Comparison of ENCODE assay signal across 1 cellular context in the genomic region with DNA sequence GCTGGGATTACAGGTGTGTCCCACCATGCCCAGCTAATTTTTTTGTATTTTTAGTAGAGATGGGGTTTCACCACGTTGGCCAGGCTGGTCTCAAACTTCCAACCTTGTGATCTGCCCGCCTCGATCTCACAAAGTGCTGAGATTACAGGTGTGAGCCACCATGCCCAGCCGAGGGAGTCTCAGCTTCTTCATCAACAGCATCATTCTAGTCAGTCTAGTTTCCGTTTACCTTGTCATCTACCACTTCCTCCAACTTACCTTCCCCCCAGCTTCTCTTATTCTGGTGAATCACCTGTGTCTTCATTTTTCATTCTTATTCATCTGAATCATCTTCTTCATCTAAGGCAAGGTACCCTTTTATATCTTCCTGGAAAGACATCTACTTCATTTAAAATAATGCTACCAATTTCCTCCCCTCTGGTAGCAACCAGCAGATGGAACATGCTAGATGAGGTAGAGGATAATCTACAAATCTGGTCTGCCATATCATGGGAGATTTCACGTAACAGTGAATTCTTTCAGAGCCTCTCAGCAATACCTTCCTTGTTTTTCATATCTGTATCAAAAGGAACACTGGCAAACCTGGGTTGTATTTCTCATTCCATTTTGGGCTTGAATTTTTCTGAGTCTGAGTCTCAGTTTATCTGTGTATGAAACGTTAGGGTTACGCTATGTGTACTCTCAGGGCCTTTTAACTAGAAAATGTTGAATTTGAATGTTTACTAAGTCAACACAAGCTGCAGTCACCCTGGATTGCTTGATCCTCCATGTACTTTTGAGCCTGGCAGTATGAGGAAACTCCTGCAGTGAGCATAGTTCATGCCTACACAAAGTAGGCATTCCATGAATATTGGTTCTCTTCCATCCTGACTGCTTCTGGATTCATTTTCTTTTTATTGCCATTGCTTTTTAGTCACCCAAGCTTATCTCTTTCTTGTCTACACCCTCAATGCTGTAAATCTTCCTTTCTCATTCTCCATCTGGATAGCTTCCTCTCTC.
TF ChIP-seq lines count a peak whose summit lies in the region.

No MANE protein-coding gene starts in this region.

TF ChIP-seq in HepG2, 621 proteins besides CTCF, POLR2A, EP300 and RAD21 (continued from another document and continues in another):
- TF ChIP-seq, protein P1, sequence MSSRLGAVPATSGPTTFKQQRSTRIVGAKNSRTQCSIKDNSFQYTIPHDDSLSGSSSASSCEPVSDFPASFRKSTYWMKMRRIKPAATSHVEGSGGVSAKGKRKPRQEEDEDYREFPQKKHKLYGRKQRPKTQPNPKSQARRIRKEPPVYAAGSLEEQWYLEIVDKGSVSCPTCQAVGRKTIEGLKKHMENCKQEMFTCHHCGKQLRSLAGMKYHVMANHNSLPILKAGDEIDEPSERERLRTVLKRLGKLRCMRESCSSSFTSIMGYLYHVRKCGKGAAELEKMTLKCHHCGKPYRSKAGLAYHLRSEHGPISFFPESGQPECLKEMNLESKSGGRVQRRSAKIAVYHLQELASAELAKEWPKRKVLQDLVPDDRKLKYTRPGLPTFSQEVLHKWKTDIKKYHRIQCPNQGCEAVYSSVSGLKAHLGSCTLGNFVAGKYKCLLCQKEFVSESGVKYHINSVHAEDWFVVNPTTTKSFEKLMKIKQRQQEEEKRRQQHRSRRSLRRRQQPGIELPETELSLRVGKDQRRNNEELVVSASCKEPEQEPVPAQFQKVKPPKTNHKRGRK (CRISPR knock-in tag; IDR thresholded peaks at IDR 0.05) = no peak
- TF ChIP-seq ZNF251 (CRISPR knock-in tag; IDR thresholded peaks at IDR 0.05) (no peak), ZSCAN5A (CRISPR knock-in tag; IDR thresholded peaks at IDR 0.05; ENCODE audit: borderline replicate concordance) (no peak), ZNF615 (CRISPR knock-in tag; IDR thresholded peaks at IDR 0.05; ENCODE audit: borderline replicate concordance) (no peak), ZNF788 (CRISPR knock-in tag; IDR thresholded peaks at IDR 0.05; ENCODE audit: borderline replicate concordance) (no peak), ZNF432 (CRISPR knock-in tag; IDR thresholded peaks at IDR 0.05; ENCODE audit: borderline replicate concordance) (no peak), ZNF431 (CRISPR knock-in tag; IDR thresholded peaks at IDR 0.05; ENCODE audit: borderline replicate concordance, low read depth) (no peak; the same call in 1 of the 2 replicates), GLI4 (CRISPR knock-in tag; IDR thresholded peaks at IDR 0.05; ENCODE audit: borderline replicate concordance) (no peak), MIXL1 (CRISPR knock-in tag; IDR thresholded peaks at IDR 0.05) (peak; percentile 71), SAP130 (CRISPR knock-in tag; IDR thresholded peaks at IDR 0.05; ENCODE audit: low read depth) (peak; percentile 92), ZBTB3 (CRISPR knock-in tag; IDR thresholded peaks at IDR 0.05; ENCODE audit: borderline replicate concordance, low read depth) (no peak), GLMP (CRISPR knock-in tag; IDR thresholded peaks at IDR 0.05; ENCODE audit: borderline replicate concordance) (no peak), ZNF207 (IDR thresholded peaks at IDR 0.05; ENCODE audit: borderline replicate concordance) (no peak), ZNF17 (CRISPR knock-in tag; IDR thresholded peaks at IDR 0.05) (no peak), SMYD3 (CRISPR knock-in tag; IDR thresholded peaks at IDR 0.05) (peak; percentile 44; the same call in 1 of the 2 replicates), POLR2AphosphoS5 (IDR thresholded peaks at IDR 0.05; ENCODE audit: low read depth, low read length) (no peak), FOXK2 (IDR thresholded peaks at IDR 0.05) (no peak), ZNF256 (CRISPR knock-in tag; conservative IDR thresholded peaks at IDR 0.05) (no peak), ZNF34 (CRISPR knock-in tag; IDR thresholded peaks at IDR 0.05; ENCODE audit: borderline replicate concordance) (no peak), HNF4A (CRISPR knock-in tag; IDR thresholded peaks at IDR 0.05) (peak; percentile 99), CHD4 (IDR thresholded peaks at IDR 0.05; ENCODE audit: borderline replicate concordance, low read length) (no peak), MTA1 (CRISPR knock-in tag; IDR thresholded peaks at IDR 0.05; ENCODE audit: borderline replicate concordance) (no peak), ZNF24 (IDR thresholded peaks at IDR 0.05) (no peak), ZNF879 (CRISPR knock-in tag; IDR thresholded peaks at IDR 0.05) (no peak), ZBTB7A (CRISPR knock-in tag; IDR thresholded peaks at IDR 0.05) (no peak), NBN (conservative IDR thresholded peaks at IDR 0.05) (no peak), ZNF737 (CRISPR knock-in tag; IDR thresholded peaks at IDR 0.05; ENCODE audit: borderline replicate concordance) (no peak), ARNT (IDR thresholded peaks at IDR 0.05) (no peak), HOXA7 (CRISPR knock-in tag; IDR thresholded peaks at IDR 0.05) (no peak), ZNF629 (CRISPR knock-in tag; conservative IDR thresholded peaks at IDR 0.05) (peak; percentile 33; the same call in 1 of the 2 replicates), ZMYM2 (CRISPR knock-in tag; IDR thresholded peaks at IDR 0.05) (no peak), ZNF350 (CRISPR knock-in tag; IDR thresholded peaks at IDR 0.05; ENCODE audit: borderline replicate concordance, low read depth) (no peak), ARID4A (CRISPR knock-in tag; IDR thresholded peaks at IDR 0.05; ENCODE audit: borderline replicate concordance) (peak; percentile 32; the same call in 1 of the 2 replicates), ZKSCAN1 (IDR thresholded peaks at IDR 0.05; ENCODE audit: low read length) (no peak), SCMH1 (CRISPR knock-in tag; IDR thresholded peaks at IDR 0.05; ENCODE audit: borderline replicate concordance) (no peak), ZNF570 (CRISPR knock-in tag; IDR thresholded peaks at IDR 0.05; ENCODE audit: borderline replicate concordance) (no peak), MEIS1 (CRISPR knock-in tag; IDR thresholded peaks at IDR 0.05; ENCODE audit: borderline replicate concordance) (no peak), MAFG (CRISPR knock-in tag; IDR thresholded peaks at IDR 0.05) (no peak)
- TF ChIP-seq, protein P2, sequence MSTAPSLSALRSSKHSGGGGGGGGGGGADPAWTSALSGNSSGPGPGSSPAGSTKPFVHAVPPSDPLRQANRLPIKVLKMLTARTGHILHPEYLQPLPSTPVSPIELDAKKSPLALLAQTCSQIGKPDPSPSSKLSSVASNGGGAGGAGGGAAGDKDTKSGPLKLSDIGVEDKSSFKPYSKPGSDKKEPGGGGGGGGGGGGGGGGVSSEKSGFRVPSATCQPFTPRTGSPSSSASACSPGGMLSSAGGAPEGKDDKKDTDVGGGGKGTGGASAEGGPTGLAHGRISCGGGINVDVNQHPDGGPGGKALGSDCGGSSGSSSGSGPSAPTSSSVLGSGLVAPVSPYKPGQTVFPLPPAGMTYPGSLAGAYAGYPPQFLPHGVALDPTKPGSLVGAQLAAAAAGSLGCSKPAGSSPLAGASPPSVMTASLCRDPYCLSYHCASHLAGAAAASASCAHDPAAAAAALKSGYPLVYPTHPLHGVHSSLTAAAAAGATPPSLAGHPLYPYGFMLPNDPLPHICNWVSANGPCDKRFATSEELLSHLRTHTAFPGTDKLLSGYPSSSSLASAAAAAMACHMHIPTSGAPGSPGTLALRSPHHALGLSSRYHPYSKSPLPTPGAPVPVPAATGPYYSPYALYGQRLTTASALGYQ (CRISPR knock-in tag; IDR thresholded peaks at IDR 0.05) = peak; percentile 93
- TF ChIP-seq, protein P3, sequence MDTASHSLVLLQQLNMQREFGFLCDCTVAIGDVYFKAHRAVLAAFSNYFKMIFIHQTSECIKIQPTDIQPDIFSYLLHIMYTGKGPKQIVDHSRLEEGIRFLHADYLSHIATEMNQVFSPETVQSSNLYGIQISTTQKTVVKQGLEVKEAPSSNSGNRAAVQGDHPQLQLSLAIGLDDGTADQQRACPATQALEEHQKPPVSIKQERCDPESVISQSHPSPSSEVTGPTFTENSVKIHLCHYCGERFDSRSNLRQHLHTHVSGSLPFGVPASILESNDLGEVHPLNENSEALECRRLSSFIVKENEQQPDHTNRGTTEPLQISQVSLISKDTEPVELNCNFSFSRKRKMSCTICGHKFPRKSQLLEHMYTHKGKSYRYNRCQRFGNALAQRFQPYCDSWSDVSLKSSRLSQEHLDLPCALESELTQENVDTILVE (CRISPR knock-in tag; IDR thresholded peaks at IDR 0.05) = peak; percentile 65; the same call in 1 of the 2 replicates
- TF ChIP-seq, protein P4, sequence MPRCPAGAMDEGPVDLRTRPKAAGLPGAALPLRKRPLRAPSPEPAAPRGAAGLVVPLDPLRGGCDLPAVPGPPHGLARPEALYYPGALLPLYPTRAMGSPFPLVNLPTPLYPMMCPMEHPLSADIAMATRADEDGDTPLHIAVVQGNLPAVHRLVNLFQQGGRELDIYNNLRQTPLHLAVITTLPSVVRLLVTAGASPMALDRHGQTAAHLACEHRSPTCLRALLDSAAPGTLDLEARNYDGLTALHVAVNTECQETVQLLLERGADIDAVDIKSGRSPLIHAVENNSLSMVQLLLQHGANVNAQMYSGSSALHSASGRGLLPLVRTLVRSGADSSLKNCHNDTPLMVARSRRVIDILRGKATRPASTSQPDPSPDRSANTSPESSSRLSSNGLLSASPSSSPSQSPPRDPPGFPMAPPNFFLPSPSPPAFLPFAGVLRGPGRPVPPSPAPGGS (CRISPR knock-in tag; IDR thresholded peaks at IDR 0.05) = no peak
- TF ChIP-seq, protein P5, sequence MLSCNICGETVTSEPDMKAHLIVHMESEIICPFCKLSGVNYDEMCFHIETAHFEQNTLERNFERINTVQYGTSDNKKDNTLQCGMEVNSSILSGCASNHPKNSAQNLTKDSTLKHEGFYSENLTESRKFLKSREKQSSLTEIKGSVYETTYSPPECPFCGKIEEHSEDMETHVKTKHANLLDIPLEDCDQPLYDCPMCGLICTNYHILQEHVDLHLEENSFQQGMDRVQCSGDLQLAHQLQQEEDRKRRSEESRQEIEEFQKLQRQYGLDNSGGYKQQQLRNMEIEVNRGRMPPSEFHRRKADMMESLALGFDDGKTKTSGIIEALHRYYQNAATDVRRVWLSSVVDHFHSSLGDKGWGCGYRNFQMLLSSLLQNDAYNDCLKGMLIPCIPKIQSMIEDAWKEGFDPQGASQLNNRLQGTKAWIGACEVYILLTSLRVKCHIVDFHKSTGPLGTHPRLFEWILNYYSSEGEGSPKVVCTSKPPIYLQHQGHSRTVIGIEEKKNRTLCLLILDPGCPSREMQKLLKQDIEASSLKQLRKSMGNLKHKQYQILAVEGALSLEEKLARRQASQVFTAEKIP (CRISPR knock-in tag; IDR thresholded peaks at IDR 0.05; ENCODE audit: borderline replicate concordance) = no peak
- TF ChIP-seq, protein P6, sequence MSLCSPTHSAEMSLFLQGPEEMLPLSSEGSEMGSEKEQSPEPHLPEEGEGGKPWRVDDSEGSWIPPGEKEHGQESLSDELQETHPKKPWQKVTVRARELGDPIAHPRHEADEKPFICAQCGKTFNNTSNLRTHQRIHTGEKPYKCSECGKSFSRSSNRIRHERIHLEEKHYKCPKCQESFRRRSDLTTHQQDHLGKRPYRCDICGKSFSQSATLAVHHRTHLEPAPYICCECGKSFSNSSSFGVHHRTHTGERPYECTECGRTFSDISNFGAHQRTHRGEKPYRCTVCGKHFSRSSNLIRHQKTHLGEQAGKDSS (CRISPR knock-in tag; IDR thresholded peaks at IDR 0.05; ENCODE audit: borderline replicate concordance, low read depth) = no peak
- TF ChIP-seq, protein P7, sequence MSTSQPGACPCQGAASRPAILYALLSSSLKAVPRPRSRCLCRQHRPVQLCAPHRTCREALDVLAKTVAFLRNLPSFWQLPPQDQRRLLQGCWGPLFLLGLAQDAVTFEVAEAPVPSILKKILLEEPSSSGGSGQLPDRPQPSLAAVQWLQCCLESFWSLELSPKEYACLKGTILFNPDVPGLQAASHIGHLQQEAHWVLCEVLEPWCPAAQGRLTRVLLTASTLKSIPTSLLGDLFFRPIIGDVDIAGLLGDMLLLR (CRISPR knock-in tag; IDR thresholded peaks at IDR 0.05) = no peak
